22 cellular contexts compared by ENCODE assay signal in the genomic region with DNA sequence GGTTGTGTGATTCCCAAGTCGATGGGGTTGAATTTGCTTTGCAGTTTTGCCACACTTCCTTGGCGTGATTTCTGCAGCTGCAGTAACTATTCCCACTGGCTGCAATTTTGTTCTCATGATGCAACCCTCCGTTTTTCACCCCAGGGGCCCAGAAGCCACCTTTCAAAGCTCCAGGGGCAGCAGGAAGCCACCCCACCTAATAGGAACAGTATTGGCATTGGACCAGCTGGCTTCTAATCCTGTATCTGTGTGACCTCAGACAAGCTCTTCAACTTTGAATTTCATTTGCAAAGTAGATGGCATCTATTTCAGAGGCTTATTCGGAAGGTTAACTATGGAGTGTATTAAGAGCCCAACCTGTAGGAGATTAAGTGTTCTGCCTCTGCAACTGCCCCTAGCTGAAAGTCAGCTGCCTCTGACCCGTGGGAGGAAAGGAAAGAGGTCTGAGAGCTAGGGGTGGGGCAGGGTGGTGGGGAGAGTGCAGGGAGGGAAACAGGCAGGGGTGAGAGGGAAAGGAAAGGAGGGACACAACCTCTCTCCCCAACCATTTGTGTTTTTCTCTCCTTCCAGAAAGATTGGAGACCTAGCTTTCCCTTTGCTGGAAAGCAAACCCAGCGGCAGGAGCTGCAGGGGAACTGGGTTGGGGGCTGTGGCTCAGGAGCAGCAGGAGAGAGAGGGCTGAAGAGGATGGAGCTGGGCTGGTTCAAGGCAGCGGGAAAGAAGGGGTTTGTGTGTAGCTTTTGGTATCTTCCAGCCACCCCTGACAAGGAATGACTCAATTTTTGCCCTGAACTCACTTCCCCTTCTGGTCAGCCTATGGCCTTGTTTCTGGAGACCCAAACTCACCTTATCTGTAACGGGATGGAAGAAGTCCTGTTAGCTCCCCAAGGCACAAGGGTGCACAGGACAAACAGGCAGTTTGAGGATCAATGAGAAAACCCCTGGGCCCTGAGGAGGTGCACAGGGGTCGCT. TPM values are rescaled to one million over a fixed set of nuclear protein-coding genes. Genes with fewer than 3 reads are reported as not detected.
DNase-seq lines count a peak whose midpoint lies in the region; ATAC-seq, FAIRE-seq and TF ChIP-seq lines count a peak whose summit lies in the region.
"Had no signal": no experiment of that assay in that cellular context is flagged by ENCODE, and none has a peak within 500 bp of the region (broad histone marks: within the 10 kb centered on the region; RNA-seq: fewer than 3 reads in every experiment).

No MANE protein-coding gene starts in this region.

- H3K79me2 ChIP-seq in GM23338 (replicated peaks; ENCODE audit: insufficient read depth) (no peaks in the 10 kb centered on the region), GM12878 (ENCODE audit: control insufficient read depth, insufficient read depth, low read length) (no peaks in the 10 kb centered on the region)

- TF ChIP-seq EP300 in GM12878 (IDR thresholded peaks at IDR 0.05; ENCODE audit: borderline replicate concordance in 1 of 2, control insufficient read depth in 1 of 2, low read depth in 2 of 2, low read length in 2 of 2): no peak

- H3K27me3 Mint-ChIP-seq in GM23338 (ENCODE audit: insufficient read depth, low read depth, poor library complexity): peaks cover 4% of the 10 kb centered on the region
- H3K27me3 Mint-ChIP-seq: activated B cell treated with CpG ODN at 0.5 μM for 24 hours had no signal

- TF ChIP-seq CTCF in GM23338 (conservative IDR thresholded peaks at IDR 0.05; ENCODE audit: low read depth in 2 of 2): no peak
- no peak for TF ChIP-seq CTCF in GM12878 (IDR thresholded peaks at IDR 0.05 in 2 of 3, conservative IDR thresholded peaks at IDR 0.05 in 1 of 3; ENCODE audit: control insufficient read depth in 2 of 3, extremely low read depth in 1 of 3, insufficient read depth in 1 of 3, low read depth in 3 of 3, low read length in 3 of 3)

- 0 out of 2 replicates have a peak, but pooled peaks cover under 1% of the 10 kb centered on the region for H3K9me2 ChIP-seq in GM23338 (ENCODE audit: insufficient read depth)

- POLR2A ChIA-PET in GM12878 (lab: Charles Lee): no interaction called here

- H2AFZ ChIP-seq in GM23338: peak overlapping the region; percentile 76
- no peak overlapping the region for H2AFZ ChIP-seq in GM12878 (ENCODE audit: control insufficient read depth, low read depth, low read length)

- H3K36me3 ChIP-seq in BLaER1 (no peaks in the 10 kb centered on the region), GM23338 (ENCODE audit: insufficient read depth) (no peaks in the 10 kb centered on the region), GM12878 (ENCODE audit: control insufficient read depth in 2 of 2, insufficient read depth in 2 of 2, low read length in 1 of 2) (no peaks in the 10 kb centered on the region)
- H3K36me3 ChIP-seq: colonic mucosa, uterus had no signal

- H3K9me3 ChIP-seq in BLaER1 (peaks cover 14% of the 10 kb centered on the region), GM12878 (replicated peaks; ENCODE audit: control insufficient read depth, insufficient read depth, low read length) (no peaks in the 10 kb centered on the region; the same call in 2 of the 3 replicates)
- H3K9me3 ChIP-seq: colonic mucosa, heart left ventricle, uterus had no signal

- no peaks in the 10 kb centered on the region for H3K36me3 Mint-ChIP-seq in GM23338 (ENCODE audit: low read depth)
- H3K36me3 Mint-ChIP-seq: activated naive CD4-positive, alpha-beta T cell treated with anti-CD3 and anti-CD28 coated beads, Interleukin-2, amount 50 U/mL, for 72 hours; CD8-positive, alpha-beta memory T cell; naive thymus-derived CD8-positive, alpha-beta T cell had no signal

- no peak overlapping the region for H3K27ac ChIP-seq in BLaER1
- H3K27ac ChIP-seq in GM23338 (ENCODE audit: low read depth): no peak overlapping the region
- no peak overlapping the region for H3K27ac ChIP-seq in GM12878 (ENCODE audit: control insufficient read depth, insufficient read depth)
- H3K27ac ChIP-seq: colonic mucosa, heart left ventricle, skin epidermis, uterus had no signal

- in situ Hi-C loops in GM12878 (cut with MboI): no loop called here

- intact Hi-C loops in GM12878 (cut with micrococcal nuclease; ENCODE audit: unreplicated experiment): no loop called here

- ATAC-seq in GM23338: peak; percentile 43
- peak; percentile 27; the same call in 2 of the 3 replicates for ATAC-seq in GM12878
- ATAC-seq in GM19467 (IDR thresholded peaks at IDR 0.05; ENCODE audit: unreplicated experiment): no peak
- ATAC-seq in HG02870 (IDR thresholded peaks at IDR 0.05; ENCODE audit: unreplicated experiment): no peak
- ATAC-seq: activated CD8-positive, alpha-beta T cell treated with anti-CD3 and anti-CD28 coated beads, Interleukin-2, amount 10 ng/mL, durations not matched to agents 7 days and 5 days; naive thymus-derived CD8-positive, alpha-beta T cell had no signal

- H4K20me1 ChIP-seq in BLaER1 (no peaks in the 10 kb centered on the region), GM23338 (replicated peaks; ENCODE audit: insufficient read depth) (no peaks in the 10 kb centered on the region), GM12878 (ENCODE audit: control insufficient read depth, insufficient read depth) (no peaks in the 10 kb centered on the region)

- RAD21 ChIA-PET in GM12878 (lab: Charles Lee; ENCODE audit: unreplicated experiment): interaction anchor here (0.9 to 2.3 kb wide), 5 partner anchors 10 to 66 kb away, joined by 3 to 10 read pairs (median 5); no protein-coding TSS in a partner anchor

- H3K9ac ChIP-seq in BLaER1 (no peak overlapping the region), GM12878 (ENCODE audit: control insufficient read depth, insufficient read depth, low read length) (no peak overlapping the region)

- no peaks in the 10 kb centered on the region for H3F3A ChIP-seq in GM23338 (replicated peaks; ENCODE audit: low read depth)

- H3K27me3 ChIP-seq in BLaER1 (no peaks in the 10 kb centered on the region), GM23338 (ENCODE audit: insufficient read depth) (no peaks in the 10 kb centered on the region), GM12878 (replicated peaks in 1 of 2; ENCODE audit: control insufficient read depth in 2 of 2, insufficient read depth in 2 of 2, low read length in 1 of 2) (no peaks in the 10 kb centered on the region)
- H3K27me3 ChIP-seq: colonic mucosa, heart left ventricle, uterus had no signal

- no peak overlapping the region for H3K4me3 ChIP-seq in BLaER1
- no peak overlapping the region for H3K4me3 ChIP-seq in GM23338
- H3K4me3 ChIP-seq in GM12878: no peak overlapping the region
- H3K4me3 ChIP-seq: colonic mucosa, heart left ventricle, skin epidermis, uterus had no signal

- FAIRE-seq in GM12878 (lab: Jason Lieb, UNC): no peak

- DNase-seq in GM23338 (ENCODE audit: low spot score) (no peak), NCI-H345 (lab: John Stamatoyannopoulos, UW) (peak; percentile 81), GM12878 (ENCODE audit: low read depth, low spot score) (no peak), activated gamma-delta T cell treated with Interleukin-2 at 50 U/mL for 16 hours (no peak), medulla oblongata (ENCODE audit: extremely low spot score) (no peak)
- DNase-seq: activated B cell treated with CpG ODN at 0.5 μM for 24 hours; activated CD8-positive, alpha-beta T cell treated with anti-CD3 and anti-CD28 coated beads, Interleukin-2, amount 10 ng/mL, durations not matched to agents 7 days and 5 days; activated T-cell treated with anti-CD3 and anti-CD28 coated beads, Interleukin-2, amount 50 U/mL, for 72 hours; CD8-positive, alpha-beta memory T cell; colonic mucosa; heart left ventricle; mammary epithelial cell; naive thymus-derived CD8-positive, alpha-beta T cell; NCI-H187 treated with DMSO at 0.1 percent for 48 hours; stimulated activated CD4-positive, alpha-beta T cell treated with anti-CD3 and anti-CD28 coated beads, Interleukin-4, amount 100 ng/mL, for 24 hours; T-helper 17 cell; uterus had no signal

- SMC1A ChIA-PET in GM12878 (lab: Charles Lee; ENCODE audit: uncharacterized antibody, unreplicated experiment): interaction anchor here (0.6 to 4.7 kb wide), 5 partner anchors 12 to 73 kb away, joined by 3 to 27 read pairs (median 5); no protein-coding TSS in a partner anchor

- TF ChIP-seq RAD21 in GM12878 (IDR thresholded peaks at IDR 0.05; ENCODE audit: insufficient read depth, low read depth, low read length): no peak

- BruUV-seq in GM12878 (replicated peaks; lab: Mats Ljungman, UMichigan): no TSS peak

- 50% methylated on average over 9 of the region's 9 CpGs for WGBS in GM12878 (ENCODE audit: insufficient coverage, insufficient replicate concordance, low lambda C conversion rate, missing lambda C conversion rate)

- 0 out of 2 replicates have a peak overlapping the region, but pooled peaks have one; percentile 27 for H3K4me2 ChIP-seq in BLaER1
- H3K4me2 ChIP-seq in GM23338: peak overlapping the region; percentile 55; the same call in 1 of the 2 replicates
- no peak overlapping the region for H3K4me2 ChIP-seq in GM12878 (ENCODE audit: control insufficient read depth, insufficient read depth)

- H3K9me3 Mint-ChIP-seq in GM23338: no peaks in the 10 kb centered on the region
- H3K9me3 Mint-ChIP-seq: activated B cell treated with CpG ODN at 0.5 μM for 24 hours; activated naive CD4-positive, alpha-beta T cell treated with anti-CD3 and anti-CD28 coated beads, Interleukin-2, amount 50 U/mL, for 72 hours had no signal

- peaks cover 38% of the 10 kb centered on the region for H3K4me1 Mint-ChIP-seq in GM23338
- H3K4me1 Mint-ChIP-seq: CD8-positive, alpha-beta memory T cell; naive thymus-derived CD8-positive, alpha-beta T cell had no signal

- CTCF ChIA-PET in GM12878 (lab: Yijun Ruan, JAX): interaction anchor here (0.6 to 3.7 kb wide), 9 partner anchors 10 to 545 kb away, joined by 3 to 17 read pairs (median 5); no protein-coding TSS in a partner anchor

- peak overlapping the region; percentile 68 for H3K27ac Mint-ChIP-seq in GM23338
- H3K27ac Mint-ChIP-seq: activated B cell treated with CpG ODN at 0.5 μM for 24 hours; activated CD8-positive, alpha-beta T cell treated with anti-CD3 and anti-CD28 coated beads, Interleukin-2, amount 10 ng/mL, durations not matched to agents 7 days and 5 days; activated naive CD4-positive, alpha-beta T cell treated with anti-CD3 and anti-CD28 coated beads, Interleukin-2, amount 50 U/mL, for 72 hours; activated T-cell treated with anti-CD3 and anti-CD28 coated beads, Interleukin-2, amount 50 U/mL, for 72 hours; CD8-positive, alpha-beta memory T cell; naive thymus-derived CD8-positive, alpha-beta T cell; T-helper 17 cell had no signal

- H3K4me1 ChIP-seq in BLaER1 (peaks cover 41% of the 10 kb centered on the region), GM23338 (ENCODE audit: insufficient read depth) (0 out of 2 replicates have a peak, but pooled peaks cover 10% of the 10 kb centered on the region), GM12878 (ENCODE audit: control insufficient read depth, insufficient read depth, low read length) (no peaks in the 10 kb centered on the region)
- H3K4me1 ChIP-seq: colonic mucosa, uterus had no signal

- TF ChIP-seq POLR2A in GM12878 (IDR thresholded peaks at IDR 0.05; ENCODE audit: low read depth, low read length): no peak

- H3K4me3 Mint-ChIP-seq in GM23338: no peak overlapping the region
- H3K4me3 Mint-ChIP-seq: activated B cell treated with CpG ODN at 0.5 μM for 24 hours; activated CD8-positive, alpha-beta T cell treated with anti-CD3 and anti-CD28 coated beads, Interleukin-2, amount 10 ng/mL, durations not matched to agents 7 days and 5 days; activated T-cell treated with anti-CD3 and anti-CD28 coated beads, Interleukin-2, amount 50 U/mL, for 72 hours; CD8-positive, alpha-beta memory T cell; naive thymus-derived CD8-positive, alpha-beta T cell; T-helper 17 cell had no signal

RNA-seq across cellular contexts. Expression of a gene that starts 12.9 kb away (rescaled TPM):
- 6.0 and 6.1 TPM in 2 replicates for total RNA-seq in GM23338 (2014; rRNA removed; shearing (Covaris generic))
- polyA plus RNA-seq in GM23338 (2016; fragmentation: Nextera tagmentation; extraction: Ambion mirVana) (2.5 and 2.9 TPM in 2 replicates), GM12878 (2011; rRNA removed) (1.0 and 1.3 TPM in 2 replicates), GM12878 (2014; fragmentation: Illumina TruSeq; extraction: Trizol) (5.0 and 6.6 TPM in 2 replicates), GM12878 (2014; fragmentation: Nextera tagmentation; extraction: Ambion mirVana) (under 1 TPM; 0.52 to 0.95 TPM), GM12878 (2014; rRNA removed) (4.3 and 4.4 TPM in 2 replicates), GM12878 (2016; fragmentation: Nextera tagmentation; extraction: Ambion mirVana) (1 to 10 TPM; 3.8 to 4.2 TPM)
- 0.84 and 0.91 TPM in 2 replicates for total RNA-seq in GM12878 (2013; cell fraction: nucleolus; rRNA removed)
- total RNA-seq in GM12878 (2014; rRNA removed) (4.0 and 5.2 TPM in 2 replicates), GM12878 (2014; rRNA removed; fragmentation: Illumina TruSeq; extraction: Trizol) (4.8 and 5.3 TPM in 2 replicates), GM12878 (2021) (4.6 and 5.0 TPM in 2 replicates)
- polyA plus RNA-seq in GM12878 (2011; ENCODE audit: low read depth): 0.47 TPM
- polyA plus RNA-seq in GM12878 (2011; cell fraction: cytosol; rRNA removed): 1.0 and 1.1 TPM in 2 replicates
- polyA plus RNA-seq in GM12878 (2011; cell fraction: nucleus; rRNA removed): 0.42 and 0.48 TPM in 2 replicates
- polyA plus RNA-seq in GM12878 (2012): 0.46 and 0.51 TPM in 2 replicates
- 0.51 and 0.72 TPM in 2 replicates for polyA minus RNA-seq in GM12878 (2011; rRNA and poly(A)+ RNA removed)
- not detected in 2 replicates for polyA minus RNA-seq in GM12878 (2011; cell fraction: cytosol; rRNA and poly(A)+ RNA removed)
- polyA minus RNA-seq in GM12878 (2011; cell fraction: nucleus; rRNA and poly(A)+ RNA removed): 0.12 and 0.19 TPM in 2 replicates

RNA-seq across cellular contexts. Expression of a gene that starts 45.1 kb away (rescaled TPM):
- 4.1 and 4.3 TPM in 2 replicates for total RNA-seq in GM23338 (2014; rRNA removed; shearing (Covaris generic))
- polyA plus RNA-seq in GM23338 (2016; fragmentation: Nextera tagmentation; extraction: Ambion mirVana): 7.7 and 8.0 TPM in 2 replicates
- total RNA-seq in GM12878 (2013; cell fraction: nucleolus; rRNA removed): 0.29 and 1.5 TPM in 2 replicates
- 1.9 and 3.4 TPM in 2 replicates for total RNA-seq in GM12878 (2014; rRNA removed)
- 1.9 and 2.8 TPM in 2 replicates for total RNA-seq in GM12878 (2014; rRNA removed; fragmentation: Illumina TruSeq; extraction: Trizol)
- 2.6 and 3.1 TPM in 2 replicates for total RNA-seq in GM12878 (2021)
- polyA plus RNA-seq in GM12878 (2011; ENCODE audit: low read depth): 0.43 TPM
- polyA plus RNA-seq in GM12878 (2011; rRNA removed): 3.8 and 4.1 TPM in 2 replicates
- polyA plus RNA-seq in GM12878 (2011; cell fraction: cytosol; rRNA removed): 1.8 and 1.9 TPM in 2 replicates
- 4.5 and 5.6 TPM in 2 replicates for polyA plus RNA-seq in GM12878 (2011; cell fraction: nucleus; rRNA removed)
- polyA plus RNA-seq in GM12878 (2012): 0.69 and 1.8 TPM in 2 replicates
- 3.8 and 4.7 TPM in 2 replicates for polyA plus RNA-seq in GM12878 (2014; fragmentation: Illumina TruSeq; extraction: Trizol)
- 1 to 10 TPM; 2.8 to 4.5 TPM for polyA plus RNA-seq in GM12878 (2014; fragmentation: Nextera tagmentation; extraction: Ambion mirVana)
- polyA plus RNA-seq in GM12878 (2014; rRNA removed): 2.1 and 7.5 TPM in 2 replicates
- polyA plus RNA-seq in GM12878 (2016; fragmentation: Nextera tagmentation; extraction: Ambion mirVana): 1 to 10 TPM; 3.6 to 5.5 TPM
- 1.3 and 1.8 TPM in 2 replicates for polyA minus RNA-seq in GM12878 (2011; rRNA and poly(A)+ RNA removed)
- polyA minus RNA-seq in GM12878 (2011; cell fraction: cytosol; rRNA and poly(A)+ RNA removed): 0.67 and 1.4 TPM in 2 replicates
- 2.3 and 2.7 TPM in 2 replicates for polyA minus RNA-seq in GM12878 (2011; cell fraction: nucleus; rRNA and poly(A)+ RNA removed)
- total RNA-seq: activated CD8-positive, alpha-beta T cell treated with anti-CD3 and anti-CD28 coated beads, Interleukin-2, amount 10 ng/mL, durations not matched to agents 7 days and 5 days; activated naive CD4-positive, alpha-beta T cell treated with anti-CD3 and anti-CD28 coated beads, Interleukin-2, amount 50 U/mL, for 72 hours; activated T-cell treated with anti-CD3 and anti-CD28 coated beads, Interleukin-2, amount 50 U/mL, for 72 hours; CD8-positive, alpha-beta memory T cell; naive thymus-derived CD8-positive, alpha-beta T cell had no signal
- polyA plus RNA-seq: CD8-positive, alpha-beta memory T cell; naive thymus-derived CD8-positive, alpha-beta T cell had no signal

Comparison
In these comparisons a context has a peak if more than half of its experiments do, and no peak if none do; other contexts are left out.
1. ATAC-seq: peak in GM23338 (single experiment) and GM12878 (single experiment); none in GM19467 (single experiment) and HG02870 (single experiment).